11 cellular contexts compared by ENCODE assay signal in the genomic region with DNA sequence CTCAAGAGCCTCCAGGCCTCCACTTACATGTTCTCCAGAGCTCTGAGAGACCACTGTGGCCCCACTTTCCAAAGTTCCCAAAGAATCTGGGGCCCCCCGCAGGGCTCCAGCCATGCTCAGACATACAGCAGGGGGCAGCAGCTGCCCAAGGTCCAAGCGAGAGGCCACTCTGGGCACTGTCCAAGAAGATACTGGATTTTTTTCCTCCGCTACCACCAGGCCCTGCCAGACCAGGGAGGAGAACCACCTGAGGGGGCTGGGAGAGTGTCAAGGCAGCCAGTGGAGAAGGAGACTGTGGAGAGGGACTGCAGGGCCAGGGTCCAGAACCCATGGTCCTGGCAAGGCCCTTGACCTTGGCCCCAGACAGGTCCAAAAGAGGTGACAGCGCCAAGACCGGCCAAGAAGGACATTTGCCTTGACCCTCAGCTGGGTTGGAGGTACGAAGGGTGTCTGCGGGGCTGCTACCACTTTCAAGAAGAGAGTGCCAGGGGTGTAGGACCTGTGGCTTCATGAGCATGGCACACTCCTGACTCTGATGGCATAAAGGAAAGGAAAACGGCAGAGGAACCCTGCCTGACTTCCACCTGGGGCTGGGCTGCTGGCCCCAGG. TPM values are rescaled to one million over a fixed set of nuclear protein-coding genes. Genes with fewer than 3 reads are reported as not detected.
DNase-seq lines count a peak whose midpoint lies in the region; FAIRE-seq and TF ChIP-seq lines count a peak whose summit lies in the region.
"Had no signal": no experiment of that assay in that cellular context is flagged by ENCODE, and none has a peak within 500 bp of the region (broad histone marks: within the 10 kb centered on the region; RNA-seq: fewer than 3 reads in every experiment).

No MANE protein-coding gene starts in this region.

- no peak for TF ChIP-seq POLR2A in sigmoid colon (IDR thresholded peaks at IDR 0.05)

- H4K20me1 ChIP-seq in OCI-LY3 (ENCODE audit: insufficient read depth, low read length) = no peaks in the 10 kb centered on the region

- H3K9me3 ChIP-seq in OCI-LY3 (ENCODE audit: insufficient read depth, low read length) (no peaks in the 10 kb centered on the region), sigmoid colon (no peaks in the 10 kb centered on the region)

- H3K4me2 ChIP-seq in OCI-LY3 (ENCODE audit: low read length) = no peak overlapping the region

- intact Hi-C loops in sigmoid colon (cut with DNase I) = no loop called here

- TF ChIP-seq EP300 in sigmoid colon (IDR thresholded peaks at IDR 0.05) = no peak

- no peak overlapping the region for H3K9ac ChIP-seq in OCI-LY3 (ENCODE audit: low read length)

- whole genome bisulfite sequencing in sigmoid colon, 2 donors = 54 to 72% methylated on average over 8 of the region's 8 CpGs

- FAIRE-seq in urothelium cell line (lab: Jason Lieb, UNC) = no peak

- peaks cover 13% of the 10 kb centered on the region for H3K36me3 ChIP-seq in OCI-LY3 (replicated peaks; ENCODE audit: low read depth, low read length)
- H3K36me3 ChIP-seq in sigmoid colon = peaks cover 0 to 4% (median 0%) of the 10 kb centered on the region in 4 donors

- H3K4me3 ChIP-seq in OCI-LY3 (ENCODE audit: low read length) (no peak overlapping the region), fibroblast of pulmonary artery (replicated peaks; ENCODE audit: low read depth, low read length) (no peak overlapping the region), sigmoid colon (no peak overlapping the region)

- H2AFZ ChIP-seq in OCI-LY3 (ENCODE audit: low read depth, low read length) = no peak overlapping the region

- peaks cover 11% of the 10 kb centered on the region for H3K4me1 ChIP-seq in OCI-LY3 (ENCODE audit: low read length)
- H3K4me1 ChIP-seq in sigmoid colon = peaks cover 0 to 33% (median 23%) of the 10 kb centered on the region in 4 donors

- in situ Hi-C loops in G401 (cut with HindIII; ENCODE audit: low sequenced_read_pairs) = no loop called here

- peaks cover 16% of the 10 kb centered on the region for H3K79me2 ChIP-seq in OCI-LY3 (ENCODE audit: low read length)

- DNase-seq in G401 (ENCODE audit: low spot score) (peak; percentile 11), fibroblast of pulmonary artery (ENCODE audit: low read depth) (peak; percentile 44), sigmoid colon (peak; percentile 64), urothelium cell line (ENCODE audit: low spot score) (no peak), SIG-M5 (lab: John Stamatoyannopoulos, UW) (no peak), SKM-1 (lab: John Stamatoyannopoulos, UW; ENCODE audit: unreplicated experiment) (no peak), ecto neural progenitor cell (ENCODE audit: low spot score) (no peak)
- DNase-seq: Kasumi-1, NCI-H82, occipital lobe had no signal

- TF ChIP-seq CTCF in OCI-LY3 (IDR thresholded peaks at IDR 0.05; ENCODE audit: low read depth, low read length) = peak; percentile 47
- peak; percentile 36 for TF ChIP-seq CTCF in fibroblast of pulmonary artery (IDR thresholded peaks at IDR 0.05; ENCODE audit: low read length, missing control alignments)
- peak in 2 of 4 experiments; percentile 7 to 29 for TF ChIP-seq CTCF in sigmoid colon (IDR thresholded peaks at IDR 0.05)

- no peaks in the 10 kb centered on the region for H3K27me3 ChIP-seq in OCI-LY3 (ENCODE audit: low read depth, low read length)
- no peaks in the 10 kb centered on the region for H3K27me3 ChIP-seq in sigmoid colon

- H3K27ac ChIP-seq in OCI-LY3 (ENCODE audit: low read length) = no peak overlapping the region
- peak overlapping the region in 3 of 4 donors; percentile 53 to 100 (median 62) for H3K27ac ChIP-seq in sigmoid colon

RNA-seq across cellular contexts. Expression of a gene that starts 5.3 kb away (rescaled TPM):
- 49.8 and 72.5 TPM in 2 replicates for total RNA-seq in G401 (2014; rRNA removed; shearing (Covaris generic))
- 10 to 100 TPM; 44.3 to 66.8 (median 48.6) TPM for total RNA-seq in sigmoid colon
- 10 to 100 TPM; 40.7 to 87.9 (median 42.6) TPM for polyA plus RNA-seq in sigmoid colon

RNA-seq across cellular contexts. Expression of a gene that starts 10.0 kb away (rescaled TPM):
- 811 and 832 TPM in 2 replicates for total RNA-seq in G401 (2014; rRNA removed; shearing (Covaris generic))
- 1,000 to 10,000 TPM; 2,494 to 9,435 (median 5,341) TPM for total RNA-seq in sigmoid colon
- 100 to 1,000 TPM in 1 of 3 donors, 10 to 100 TPM in 2; 27.0 to 442 (median 42.0) TPM for polyA plus RNA-seq in sigmoid colon

RNA-seq across cellular contexts. Expression of a gene that starts 13.8 kb away (rescaled TPM):
- 2,883 and 3,419 TPM in 2 replicates for total RNA-seq in G401 (2014; rRNA removed; shearing (Covaris generic))
- total RNA-seq in sigmoid colon = 1,000 to 10,000 TPM; 3,138 to 8,651 (median 6,770) TPM
- 1,000 to 10,000 TPM; 4,760 to 8,094 (median 5,003) TPM for polyA plus RNA-seq in sigmoid colon

RNA-seq across cellular contexts. Expression of a gene that starts 24.7 kb away (rescaled TPM):
- total RNA-seq in G401 (2014; rRNA removed; shearing (Covaris generic)) = 20.5 and 41.3 TPM in 2 replicates
- total RNA-seq in sigmoid colon = 10 to 100 TPM; 10.9 to 21.8 (median 16.6) TPM
- 10 to 100 TPM; 15.5 to 25.7 (median 17.4) TPM for polyA plus RNA-seq in sigmoid colon

RNA-seq across cellular contexts. Expression of a gene that starts 27.0 kb away (rescaled TPM):
- total RNA-seq in G401 (2014; rRNA removed; shearing (Covaris generic)) = 16.9 and 39.4 TPM in 2 replicates
- 10 to 100 TPM; 35.7 to 58.2 (median 36.6) TPM for total RNA-seq in sigmoid colon
- polyA plus RNA-seq in sigmoid colon = 10 to 100 TPM in 1 of 3 donors, 1 to 10 TPM in 2; 8.4 to 48.0 (median 9.2) TPM

Comparison
In these comparisons a context has a peak if more than half of its experiments do, and no peak if none do; other contexts are left out.
1. DNase-seq: peak in G401 (single experiment), fibroblast of pulmonary artery (single experiment) and sigmoid colon (single experiment); none in urothelium cell line (single experiment), SIG-M5 (single experiment), SKM-1 (single experiment) and ecto neural progenitor cell (single experiment).